ENCODE assay signal across 1 cellular context in genomic region chr17:66957951-66958579, GRCh38.
TF ChIP-seq lines count a peak whose summit lies in the region.

No MANE protein-coding gene starts in this region.

TF ChIP-seq in GM23338, 12 proteins besides CTCF, POLR2A, EP300 and RAD21 (continued from another document):
- TF ChIP-seq ZNF462 (CRISPR knock-in tag; IDR thresholded peaks at IDR 0.05) (no peak), JUNB (IDR thresholded peaks at IDR 0.05; ENCODE audit: unreplicated experiment) (no peak), STAT1 (IDR thresholded peaks at IDR 0.05; ENCODE audit: unreplicated experiment) (no peak), NANOG (IDR thresholded peaks at IDR 0.05; ENCODE audit: borderline replicate concordance) (no peak)
